In genomic region chr20:40962733-40963504, GRCh38 we compare ENCODE assay signal across 1 cellular context.
TF ChIP-seq lines count a peak whose summit lies in the region.

No MANE protein-coding gene starts in this region.

TF ChIP-seq in HEK293, 187 proteins besides CTCF, POLR2A, EP300 and RAD21 (continued from another document):
- TF ChIP-seq HOXA7 (CRISPR knock-in tag; IDR thresholded peaks at IDR 0.05; ENCODE audit: borderline replicate concordance) = no peak
- TF ChIP-seq ZNF610 (tag by site-specific recombination; IDR thresholded peaks at IDR 0.05; ENCODE audit: borderline replicate concordance) = no peak
